Comparison of ENCODE assay signal across 24 cellular contexts in the genomic region with DNA sequence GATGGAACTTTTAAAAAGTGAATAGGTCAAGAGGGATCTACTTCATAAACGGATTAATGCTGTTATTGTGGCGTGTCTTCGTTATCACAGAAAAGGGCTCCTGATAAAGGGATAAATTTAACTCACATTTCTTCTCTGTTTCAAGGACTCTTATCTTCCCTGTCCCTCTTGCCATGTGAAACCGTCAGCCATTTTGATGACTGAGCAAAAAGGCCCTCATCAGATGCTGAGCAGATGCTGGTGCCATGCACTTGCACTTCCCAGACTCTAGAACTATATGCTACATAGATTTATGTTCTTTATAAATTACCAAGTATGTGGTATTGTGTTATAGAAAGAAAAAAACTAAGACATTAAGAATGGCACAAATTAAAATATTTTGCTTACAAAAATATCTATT.
"Had no signal": no experiment of that assay in that cellular context is flagged by ENCODE, and none has a peak within 500 bp of the region (broad histone marks: within the 10 kb centered on the region; RNA-seq: fewer than 3 reads in every experiment).

No MANE protein-coding gene starts in this region.

- H3K4me3 ChIP-seq: SJSA1 had no signal

- H3K9me3 ChIP-seq: SJSA1 had no signal

- DNase-seq: activated CD4-positive, alpha-beta memory T cell treated with anti-CD3 and anti-CD28 coated beads, Interleukin-2, amount 10 ng/mL, durations not matched to agents 7 days and 5 days; activated CD4-positive, alpha-beta T cell treated with anti-CD3 and anti-CD28 coated beads for 36 hours; activated CD4-positive, alpha-beta T cell treated with anti-CD3 and anti-CD28 coated beads, Interleukin-2, amount 50 U/mL, for 1 hour; activated gamma-delta T cell; activated naive CD4-positive, alpha-beta T cell treated with anti-CD3 and anti-CD28 coated beads for 36 hours; activated T-cell treated with anti-CD3 and anti-CD28 coated beads for 4 hours; activated T-cell treated with anti-CD3 and anti-CD28 coated beads, Interleukin-2, amount 50 U/mL, for 48 hours; amygdala; Karpas-422; NCI-H1105 treated with DMSO at 0.1 percent for 48 hours; NCI-H1436 treated with DMSO at 0.1 percent for 48 hours; NCI-H2029; NCI-H2107; NCI-H2227 treated with DMSO at 0.1 percent for 48 hours; NCI-H446 treated with DMSO at 0.1 percent for 48 hours; NCI-H524 treated with DMSO at 0.1 percent for 48 hours; NCI-H748 treated with DMSO at 0.1 percent for 48 hours; SHP77; T-helper 17 cell; T-helper 9 cell; WERI-Rb-1 had no signal

- ATAC-seq: activated CD4-positive, alpha-beta T cell treated with anti-CD3 and anti-CD28 coated beads for 36 hours; activated T-helper 17 cell treated with anti-CD3 and anti-CD28 coated beads, Interleukin-2, amount 50 U/mL, for 72 hours; SK-N-SH treated with all-trans-retinoic acid at 6 μM for 48 hours; T-helper 17 cell had no signal

- H3K27me3 ChIP-seq: SJSA1 had no signal

- H3K36me3 ChIP-seq: SJSA1, WERI-Rb-1 had no signal

- H3K4me1 ChIP-seq: SJSA1 had no signal

- H3K27ac ChIP-seq: SJSA1, WERI-Rb-1 had no signal
